In genomic region chr4:8917321-8917811, GRCh38 we compare ENCODE assay signal across 15 cellular contexts. TPM values are rescaled to one million over a fixed set of nuclear protein-coding genes. Genes with fewer than 3 reads are reported as not detected.
DNase-seq lines count a peak whose midpoint lies in the region; ATAC-seq, FAIRE-seq and TF ChIP-seq lines count a peak whose summit lies in the region.
"Had no signal": no experiment of that assay in that cellular context is flagged by ENCODE, and none has a peak within 500 bp of the region (broad histone marks: within the 10 kb centered on the region; RNA-seq: fewer than 3 reads in every experiment).

No MANE protein-coding gene starts in this region.

- no peak overlapping the region for H3K9ac ChIP-seq in K562 (ENCODE audit: insufficient read depth in 1 of 2, low read depth in 2 of 2, low read length in 2 of 2)

- H3K27me3 Mint-ChIP-seq in activated CD4-positive, alpha-beta memory T cell treated with anti-CD3 and anti-CD28 coated beads, Interleukin-2, amount 10 ng/mL, durations not matched to agents 7 days and 5 days = no peaks in the 10 kb centered on the region
- H3K27me3 Mint-ChIP-seq in activated CD4-positive, alpha-beta memory T cell treated with anti-CD3 and anti-CD28 coated beads for 36 hours = peaks cover 11% of the 10 kb centered on the region

- intact Hi-C loops in activated CD4-positive, alpha-beta memory T cell treated with anti-CD3 and anti-CD28 coated beads for 36 hours (cut with micrococcal nuclease) = loop anchor here (10.0 kb wide), 1 partner anchor 313 kb away; no protein-coding TSS in a partner anchor
- intact Hi-C loops in K562 (cut with micrococcal nuclease) (loop anchor here (10.0 kb wide), 1 partner anchor 313 kb away; no protein-coding TSS in a partner anchor), posterior vena cava (cut with DNase I) (loop anchor here in 1 of 2 donors (5.0 to 10.0 kb wide), 2 partner anchors 313 to 480 kb away; no protein-coding TSS in a partner anchor)

- H4K20me1 ChIP-seq in K562 (replicated peaks; ENCODE audit: control insufficient read depth, insufficient read depth, low read length) = no peaks in the 10 kb centered on the region; the same call in 1 of the 2 replicates

- no peaks in the 10 kb centered on the region for H3K9me3 Mint-ChIP-seq in activated CD4-positive, alpha-beta memory T cell treated with anti-CD3 and anti-CD28 coated beads, Interleukin-2, amount 10 ng/mL, durations not matched to agents 7 days and 5 days
- no peaks in the 10 kb centered on the region for H3K9me3 Mint-ChIP-seq in activated CD4-positive, alpha-beta memory T cell treated with anti-CD3 and anti-CD28 coated beads for 36 hours
- H3K9me3 Mint-ChIP-seq: activated B cell treated with CpG ODN at 0.5 μM for 24 hours; activated T-cell treated with anti-CD3 and anti-CD28 coated beads, Interleukin-2, amount 50 U/mL, for 4 hours; CD8-positive, alpha-beta T cell had no signal

- no peak overlapping the region for H3K27ac ChIP-seq in K562 (ENCODE audit: extremely low read depth, low read depth, low read length)
- no peak overlapping the region for H3K27ac ChIP-seq in caudate nucleus (ENCODE audit: low read depth, low read length)

- WGBS in K562 (ENCODE audit: insufficient coverage, low coverage, missing lambda C conversion rate) = 12% methylated on average over 10 of the region's 12 CpGs

- no peaks in the 10 kb centered on the region for H3K4me1 Mint-ChIP-seq in activated CD4-positive, alpha-beta memory T cell treated with anti-CD3 and anti-CD28 coated beads, Interleukin-2, amount 10 ng/mL, durations not matched to agents 7 days and 5 days
- no peaks in the 10 kb centered on the region for H3K4me1 Mint-ChIP-seq in activated CD4-positive, alpha-beta memory T cell treated with anti-CD3 and anti-CD28 coated beads for 36 hours (ENCODE audit: low read depth)
- H3K4me1 Mint-ChIP-seq: activated B cell treated with CpG ODN at 0.5 μM for 24 hours had no signal

- no peaks in the 10 kb centered on the region for H3K79me2 ChIP-seq in K562 (ENCODE audit: control insufficient read depth, insufficient read depth, low read length)

- H3K4me3 Mint-ChIP-seq in activated CD4-positive, alpha-beta memory T cell treated with anti-CD3 and anti-CD28 coated beads, Interleukin-2, amount 10 ng/mL, durations not matched to agents 7 days and 5 days = no peak overlapping the region
- H3K4me3 Mint-ChIP-seq in activated CD4-positive, alpha-beta memory T cell treated with anti-CD3 and anti-CD28 coated beads for 36 hours = no peak overlapping the region
- H3K4me3 Mint-ChIP-seq: activated B cell treated with CpG ODN at 0.5 μM for 24 hours; activated T-cell treated with anti-CD3 and anti-CD28 coated beads, Interleukin-2, amount 50 U/mL, for 4 hours; CD8-positive, alpha-beta T cell had no signal

- no peak overlapping the region for H2AFZ ChIP-seq in K562 (ENCODE audit: low read depth, low read length)

- POLR2A ChIA-PET in activated CD4-positive, alpha-beta memory T cell treated with anti-CD3 and anti-CD28 coated beads, Interleukin-2, amount 10 ng/mL, durations not matched to agents 7 days and 5 days (lab: Charles Lee) = no interaction called here
- POLR2A ChIA-PET in activated CD4-positive, alpha-beta memory T cell treated with anti-CD3 and anti-CD28 coated beads for 36 hours (lab: Charles Lee) = no interaction called here
- POLR2A ChIA-PET in K562 (lab: Yijun Ruan, JAX) = no interaction called here

- peak; percentile 42 for ATAC-seq in K562

- H3K4me3 ChIP-seq in K562 = no peak overlapping the region

- FAIRE-seq in K562 (lab: Jason Lieb, UNC) = no peak
- no peak for FAIRE-seq in GM19239 (lab: Jason Lieb, UNC)
- FAIRE-seq: A204.1, colon, kidney had no signal

- BruUV-seq in K562 (replicated peaks; lab: Mats Ljungman, UMichigan) = no TSS peak

- no peak for TF ChIP-seq EP300 in K562 (IDR thresholded peaks at IDR 0.05; ENCODE audit: low read length)

- no peak for TF ChIP-seq POLR2A in K562 (conservative IDR thresholded peaks at IDR 0.05)

- H3K4me1 ChIP-seq in K562 (replicated peaks in 1 of 2; ENCODE audit: control insufficient read depth in 2 of 2, insufficient read depth in 2 of 2, low read length in 2 of 2) = peaks cover 0 to 3% of the 10 kb centered on the region in 2 experiments; a peak in 1 of 5 replicates

- H3K36me3 Mint-ChIP-seq in activated CD4-positive, alpha-beta memory T cell treated with anti-CD3 and anti-CD28 coated beads, Interleukin-2, amount 10 ng/mL, durations not matched to agents 7 days and 5 days (ENCODE audit: low read depth) = no peaks in the 10 kb centered on the region
- H3K36me3 Mint-ChIP-seq in activated CD4-positive, alpha-beta memory T cell treated with anti-CD3 and anti-CD28 coated beads for 36 hours = no peaks in the 10 kb centered on the region
- H3K36me3 Mint-ChIP-seq: CD8-positive, alpha-beta T cell had no signal

- CTCF ChIA-PET in activated CD4-positive, alpha-beta memory T cell treated with anti-CD3 and anti-CD28 coated beads, Interleukin-2, amount 10 ng/mL, durations not matched to agents 7 days and 5 days (lab: Charles Lee) = interaction anchor here (1.1 to 1.2 kb wide), 2 partner anchors 229 to 310 kb away, joined by 3 to 4 read pairs; no protein-coding TSS in a partner anchor
- CTCF ChIA-PET in activated CD4-positive, alpha-beta memory T cell treated with anti-CD3 and anti-CD28 coated beads for 36 hours (lab: Charles Lee) = interaction anchor here (0.6 to 2.0 kb wide), 10 partner anchors 11 to 863 kb away, joined by 3 to 12 read pairs (median 3); no protein-coding TSS in a partner anchor
- CTCF ChIA-PET in K562 (lab: Yijun Ruan, JAX; ENCODE audit: low intra/inter-chr PET ratio) = no interaction called here

- no peaks in the 10 kb centered on the region for H3K9me3 ChIP-seq in K562 (replicated peaks; ENCODE audit: control insufficient read depth, insufficient read depth, low read depth, low read length)

- no peaks in the 10 kb centered on the region for H3K36me3 ChIP-seq in K562 (ENCODE audit: control insufficient read depth, insufficient read depth, low read length)

- H3K27ac Mint-ChIP-seq in activated CD4-positive, alpha-beta memory T cell treated with anti-CD3 and anti-CD28 coated beads, Interleukin-2, amount 10 ng/mL, durations not matched to agents 7 days and 5 days = no peak overlapping the region
- H3K27ac Mint-ChIP-seq in activated CD4-positive, alpha-beta memory T cell treated with anti-CD3 and anti-CD28 coated beads for 36 hours = no peak overlapping the region
- H3K27ac Mint-ChIP-seq: activated B cell treated with CpG ODN at 0.5 μM for 24 hours; CD8-positive, alpha-beta T cell had no signal

- H3K27me3 ChIP-seq in K562 (ENCODE audit: control insufficient read depth in 2 of 2, insufficient read depth in 2 of 2, low read length in 2 of 2) = peaks cover 0 to 13% of the 10 kb centered on the region in 2 experiments; a peak in 1 of 5 replicates

- no peak overlapping the region for H3K4me2 ChIP-seq in K562 (ENCODE audit: insufficient read depth, low read length)

- peak; percentile 6 for DNase-seq in activated CD4-positive, alpha-beta memory T cell treated with anti-CD3 and anti-CD28 coated beads, Interleukin-2, amount 10 ng/mL, durations not matched to agents 7 days and 5 days
- no peak for DNase-seq in activated CD4-positive, alpha-beta memory T cell treated with anti-CD3 and anti-CD28 coated beads for 36 hours
- DNase-seq in GM13977 (ENCODE audit: low spot score) (peak; percentile 12), K562 (ENCODE audit: extremely low read depth in 1 of 4, low spot score in 3 of 4) (peak in 1 of 4 experiments; percentile 1), posterior vena cava (ENCODE audit: low spot score) (peak; percentile 73), GM19239 (ENCODE audit: insufficient read length, low spot score) (no peak), caudate nucleus (lab: John Stamatoyannopoulos, UW) (no peak), NCI-H2107 (lab: John Stamatoyannopoulos, UW) (no peak)

- TF ChIP-seq CTCF in GM13977 (IDR thresholded peaks at IDR 0.05; ENCODE audit: extremely low read depth, insufficient read depth, missing control alignments) = no peak
- TF ChIP-seq CTCF in K562 (IDR thresholded peaks at IDR 0.05 in 2 of 3, conservative IDR thresholded peaks at IDR 0.05 in 1 of 3; ENCODE audit: insufficient read depth in 2 of 3, low read depth in 1 of 3, low read length in 3 of 3) = no peak

- no peak for TF ChIP-seq RAD21 in K562 (CRISPR knock-in tag; conservative IDR thresholded peaks at IDR 0.05 in 1 of 2, IDR thresholded peaks at IDR 0.05 in 1 of 2)

- in situ Hi-C loops in GM13977 (cut with MboI; ENCODE audit: low pct_unique_long_range_greater_than_20kb, low sequenced_read_pairs, unreplicated experiment) = no loop called here
- in situ Hi-C loops in K562 (cut with MboI) = no loop called here

- no peaks in the 10 kb centered on the region for H3K9me1 ChIP-seq in K562 (ENCODE audit: control insufficient read depth, insufficient read depth, low read length)

TF ChIP-seq in K562, 482 proteins besides CTCF, POLR2A, EP300 and RAD21 (continues in another document):
- no peak for TF ChIP-seq KDM4B (IDR thresholded peaks at IDR 0.05; ENCODE audit: borderline replicate concordance in 2 of 2, low read depth in 1 of 2)

RNA-seq across cellular contexts. Expression of gene HMX1, which starts 45.7 kb away (rescaled TPM):
- not detected for total RNA-seq in activated CD4-positive, alpha-beta memory T cell treated with anti-CD3 and anti-CD28 coated beads, Interleukin-2, amount 10 ng/mL, durations not matched to agents 7 days and 5 days
- total RNA-seq in activated CD4-positive, alpha-beta memory T cell treated with anti-CD3 and anti-CD28 coated beads for 36 hours = not detected
- total RNA-seq in K562 (2011; cell fraction: chromatin; rRNA removed; ENCODE audit: low replicate concordance) = not detected in 2 replicates
- total RNA-seq in K562 (2011; cell fraction: nucleolus; rRNA removed) = not detected in 2 replicates
- total RNA-seq in K562 (2011; cell fraction: nucleoplasm; rRNA removed) = not detected in 2 replicates
- total RNA-seq in K562 (2014; rRNA removed) (not detected in 2 replicates), K562 (2014; rRNA removed; fragmentation: Illumina TruSeq; extraction: Trizol) (not detected in 2 replicates), K562 (2015; rRNA removed; fragmentation: Illumina TruSeq; extraction: Trizol) (not detected in 2 replicates), K562 (2021) (not detected in 2 replicates), posterior vena cava (under 1 TPM in 1 of 2 donors, not detected in 1; 0.19 TPM)
- polyA plus RNA-seq in K562 (2011; rRNA removed) (not detected in 2 replicates), K562 (2014; fragmentation: Illumina TruSeq; extraction: Trizol) (not detected in 2 replicates), K562 (2014; fragmentation: Nextera tagmentation; extraction: Ambion mirVana) (not detected), K562 (2014; rRNA removed) (not detected in 2 replicates)
- not detected in 2 replicates for polyA plus RNA-seq in K562 (2011; cell fraction: cytosol; rRNA removed)
- polyA plus RNA-seq in K562 (2011; cell fraction: nucleus; rRNA removed) = not detected in 2 replicates
- polyA plus RNA-seq in K562 (2012) = not detected in 2 replicates
- polyA minus RNA-seq in K562 (2011; rRNA and poly(A)+ RNA removed) = not detected in 2 replicates
- not detected in 2 replicates for polyA minus RNA-seq in K562 (2011; cell fraction: cytosol; rRNA and poly(A)+ RNA removed)
- not detected in 2 replicates for polyA minus RNA-seq in K562 (2011; cell fraction: nucleus; rRNA and poly(A)+ RNA removed)
- total RNA-seq: activated B cell treated with CpG ODN at 0.5 μM for 24 hours; activated T-cell treated with anti-CD3 and anti-CD28 coated beads, Interleukin-2, amount 50 U/mL, for 4 hours; CD8-positive, alpha-beta T cell; kidney had no signal
- polyA plus RNA-seq: esophagus had no signal

Comparison
In these comparisons a context has a peak if more than half of its experiments do, and no peak if none do; other contexts are left out.
1. DNase-seq: peak in activated CD4-positive, alpha-beta memory T cell treated with anti-CD3 and anti-CD28 coated beads, Interleukin-2, amount 10 ng/mL, durations not matched to agents 7 days and 5 days (single experiment), GM13977 (single experiment) and posterior vena cava (single experiment); none in activated CD4-positive, alpha-beta memory T cell treated with anti-CD3 and anti-CD28 coated beads for 36 hours (single experiment), GM19239 (single experiment), caudate nucleus (0 of 61) and NCI-H2107 (single experiment).